In genomic region chr2:237868631-237869356, GRCh38 we compare ENCODE assay signal across 12 cellular contexts. TPM values are rescaled to one million over a fixed set of nuclear protein-coding genes. Genes with fewer than 3 reads are reported as not detected.
DNase-seq lines count a peak whose midpoint lies in the region; FAIRE-seq and TF ChIP-seq lines count a peak whose summit lies in the region.
"Had no signal": no experiment of that assay in that cellular context is flagged by ENCODE, and none has a peak within 500 bp of the region (broad histone marks: within the 10 kb centered on the region; RNA-seq: fewer than 3 reads in every experiment).

No MANE protein-coding gene starts in this region.

- no peaks in the 10 kb centered on the region for H3K9me3 Mint-ChIP-seq in osteocyte (ENCODE audit: unreplicated experiment)
- H3K9me3 Mint-ChIP-seq: memory B cell had no signal

- H3K36me3 Mint-ChIP-seq in osteocyte (ENCODE audit: unreplicated experiment): no peaks in the 10 kb centered on the region
- H3K36me3 Mint-ChIP-seq: memory B cell had no signal

- H3K4me3 ChIP-seq in OCI-LY3 (ENCODE audit: low read length): peak overlapping the region; percentile 62

- no peaks in the 10 kb centered on the region for H3K27me3 ChIP-seq in OCI-LY3 (ENCODE audit: low read depth, low read length)

- no peaks in the 10 kb centered on the region for H3K79me2 ChIP-seq in OCI-LY3 (ENCODE audit: low read length)

- peaks cover 70% of the 10 kb centered on the region for H3K4me1 ChIP-seq in OCI-LY3 (ENCODE audit: low read length)

- H4K20me1 ChIP-seq in OCI-LY3 (ENCODE audit: insufficient read depth, low read length): no peaks in the 10 kb centered on the region

- H2AFZ ChIP-seq in OCI-LY3 (ENCODE audit: low read depth, low read length): peak overlapping the region; percentile 35; the same call in 1 of the 2 replicates

- peak overlapping the region; percentile 43 for H3K27ac Mint-ChIP-seq in osteocyte (ENCODE audit: unreplicated experiment)
- H3K27ac Mint-ChIP-seq: memory B cell had no signal

- H3K9ac ChIP-seq in OCI-LY3 (ENCODE audit: low read length): peak overlapping the region; percentile 34

- H3K4me1 Mint-ChIP-seq in osteocyte (ENCODE audit: unreplicated experiment): peaks cover 76% of the 10 kb centered on the region

- H3K27me3 Mint-ChIP-seq in osteocyte (ENCODE audit: unreplicated experiment): no peaks in the 10 kb centered on the region

- FAIRE-seq in endometrium (lab: Jason Lieb, UNC): peak; percentile 23
- FAIRE-seq: D721Med had no signal

- H3K4me2 ChIP-seq in OCI-LY3 (ENCODE audit: low read length): peak overlapping the region; percentile 59

- H3K9me3 ChIP-seq in OCI-LY3 (ENCODE audit: insufficient read depth, low read length): no peaks in the 10 kb centered on the region

- no peaks in the 10 kb centered on the region for H3K36me3 ChIP-seq in OCI-LY3 (replicated peaks; ENCODE audit: low read depth, low read length)

- peak overlapping the region; percentile 73 for H3K27ac ChIP-seq in OCI-LY3 (ENCODE audit: low read length)

- DNase-seq in CD1c-positive myeloid dendritic cell (ENCODE audit: extremely low spot score) (peak; percentile 74), osteocyte (ENCODE audit: extremely low spot score, unreplicated experiment) (no peak), NCI-H748 treated with DMSO at 0.1 percent for 48 hours (lab: John Stamatoyannopoulos, UW) (no peak)
- no peak for DNase-seq in stimulated activated CD4-positive, alpha-beta T cell treated with anti-CD3 and anti-CD28 coated beads, Interleukin-2, amount 100 ng/mL, for 24 hours
- no peak for DNase-seq in activated CD4-positive, alpha-beta T cell treated with anti-CD3 and anti-CD28 coated beads for 1 hour
- DNase-seq in stimulated activated CD4-positive, alpha-beta T cell treated with anti-CD3 and anti-CD28 coated beads, Interleukin-1b, Interleukin-23, amount 100 ng/mL, for 48 hours: no peak
- DNase-seq: NCI-H2107, T-helper 1 cell had no signal

- no peak overlapping the region for H3K4me3 Mint-ChIP-seq in osteocyte (ENCODE audit: unreplicated experiment)
- H3K4me3 Mint-ChIP-seq: memory B cell had no signal

- TF ChIP-seq CTCF in OCI-LY3 (IDR thresholded peaks at IDR 0.05; ENCODE audit: low read depth, low read length) (no peak), osteocyte (IDR thresholded peaks at IDR 0.05) (no peak)

RNA-seq across cellular contexts. Expression of gene RAMP1, which starts 9.4 kb away (rescaled TPM):
- total RNA-seq in osteocyte: 87.9 and 93.4 TPM in 2 replicates
